8 cellular contexts compared by ENCODE assay signal in the genomic region with DNA sequence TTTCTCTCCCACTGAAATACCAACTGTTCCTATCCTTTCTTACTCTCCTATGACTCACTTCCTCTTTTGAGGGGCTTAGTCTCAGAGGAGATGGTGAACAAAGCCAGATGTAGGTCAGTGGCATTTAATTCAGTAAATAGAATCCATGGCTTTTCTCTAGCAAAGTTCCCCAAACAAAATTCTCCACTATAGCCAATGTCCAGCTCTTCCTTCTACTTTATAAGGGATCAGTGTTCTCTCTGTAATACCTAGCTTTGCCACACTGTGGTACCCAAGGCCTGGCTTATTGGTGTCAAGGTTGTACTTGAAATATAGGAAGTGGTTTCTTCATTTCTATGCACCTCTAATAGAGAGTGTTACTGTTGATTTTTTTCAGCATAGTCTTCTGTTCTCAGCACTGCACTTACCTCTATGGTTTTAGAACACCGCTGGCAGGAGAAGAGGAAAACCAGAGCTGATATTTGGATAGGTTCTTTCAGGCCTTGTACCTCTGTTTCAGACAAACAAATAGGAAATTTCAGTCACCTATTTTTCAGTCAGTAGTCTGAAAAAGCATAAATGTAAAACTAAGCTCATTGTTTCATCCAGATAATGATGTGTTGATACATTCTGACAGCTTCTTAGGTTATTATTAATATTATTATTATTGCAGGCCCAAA. TPM values are rescaled to one million over a fixed set of nuclear protein-coding genes. Genes with fewer than 3 reads are reported as not detected.
A peak's percentile ranks its signal among the peaks of the same experiment; 100 is the strongest.
DNase-seq lines count a peak whose midpoint lies in the region; ATAC-seq and TF ChIP-seq lines count a peak whose summit lies in the region.

No MANE protein-coding gene starts in this region.

- no peak overlapping the region for H3K4me3 ChIP-seq in astrocyte of the spinal cord (ENCODE audit: low read depth, low read length)

- H3K4me3 Mint-ChIP-seq in T-helper 2 cell treated with Interferon-gamma antibody and Interleukin-4, amounts not matched to agents 5 μg/mL and 100 μg/mL, for 36 hours = no peak overlapping the region

- intact Hi-C loops in Right ventricle myocardium inferior (cut with DNase I) (loop anchor here (2.0 to 5.0 kb wide), 2 partner anchors 39 to 148 kb away; partner anchors contain the start of gene ITGA2), cardiac septum (cut with DNase I) (no loop called here)

- in situ Hi-C loops in astrocyte of the spinal cord (cut with HindIII; ENCODE audit: low sequenced_read_pairs) = no loop called here

- ATAC-seq in Right ventricle myocardium inferior (peak; percentile 96), HG02798 (IDR thresholded peaks at IDR 0.05; ENCODE audit: poor library complexity, unreplicated experiment) (peak; percentile 99)

- no peaks in the 10 kb centered on the region for H3K9me3 Mint-ChIP-seq in T-helper 2 cell treated with Interferon-gamma antibody and Interleukin-4, amounts not matched to agents 5 μg/mL and 100 μg/mL, for 36 hours

- DNase-seq in Right ventricle myocardium inferior (ENCODE audit: missing footprints) (no peak), cardiac septum (ENCODE audit: low spot score) (no peak), NCI-H1436 (lab: John Stamatoyannopoulos, UW) (peak; percentile 70), astrocyte of the spinal cord (ENCODE audit: low read depth, low spot score) (peak; percentile 93), iPS-NIHi11 (ENCODE audit: low spot score) (peak; percentile 59)
- DNase-seq in T-helper 2 cell treated with Interferon-gamma antibody and Interleukin-4, amounts not matched to agents 5 μg/mL and 100 μg/mL, for 36 hours (ENCODE audit: low spot score) = peak; percentile 59
- DNase-seq in stimulated activated CD4-positive, alpha-beta T cell treated with anti-CD3 and anti-CD28 coated beads, Interleukin-12 subunit alpha, Interleukin-12 subunit beta, amount 100 ng/mL, for 24 hours (ENCODE audit: low read depth in 2 of 2) = peak; percentile 25 to 33

- peak; percentile 79 for TF ChIP-seq CTCF in astrocyte of the spinal cord (IDR thresholded peaks at IDR 0.05; ENCODE audit: low read depth, low read length)

- H3K27ac Mint-ChIP-seq in T-helper 2 cell treated with Interferon-gamma antibody and Interleukin-4, amounts not matched to agents 5 μg/mL and 100 μg/mL, for 36 hours = peak overlapping the region; percentile 48

- H3K36me3 Mint-ChIP-seq in T-helper 2 cell treated with Interferon-gamma antibody and Interleukin-4, amounts not matched to agents 5 μg/mL and 100 μg/mL, for 36 hours (ENCODE audit: low read depth) = no peaks in the 10 kb centered on the region

- peaks cover 5% of the 10 kb centered on the region for H3K27me3 Mint-ChIP-seq in T-helper 2 cell treated with Interferon-gamma antibody and Interleukin-4, amounts not matched to agents 5 μg/mL and 100 μg/mL, for 36 hours (ENCODE audit: low read depth)

- H3K4me1 Mint-ChIP-seq in T-helper 2 cell treated with Interferon-gamma antibody and Interleukin-4, amounts not matched to agents 5 μg/mL and 100 μg/mL, for 36 hours (ENCODE audit: low read depth) = peaks cover 13% of the 10 kb centered on the region

RNA-seq across cellular contexts. Expression of gene ITGA2, which starts 40.6 kb away (rescaled TPM):
- total RNA-seq in Right ventricle myocardium inferior (0.78 TPM), cardiac septum (1.4 TPM)

Comparison
In these comparisons a context has a peak if more than half of its experiments do, and no peak if none do; other contexts are left out.
1. DNase-seq: peak in NCI-H1436 (single experiment), T-helper 2 cell treated with Interferon-gamma antibody and Interleukin-4, amounts not matched to agents 5 μg/mL and 100 μg/mL, for 36 hours (single experiment), astrocyte of the spinal cord (single experiment), iPS-NIHi11 (single experiment) and stimulated activated CD4-positive, alpha-beta T cell treated with anti-CD3 and anti-CD28 coated beads, Interleukin-12 subunit alpha, Interleukin-12 subunit beta, amount 100 ng/mL, for 24 hours (2 of 2); none in Right ventricle myocardium inferior (single experiment) and cardiac septum (single experiment).